ENCODE assay signal across 11 cellular contexts in the genomic region with DNA sequence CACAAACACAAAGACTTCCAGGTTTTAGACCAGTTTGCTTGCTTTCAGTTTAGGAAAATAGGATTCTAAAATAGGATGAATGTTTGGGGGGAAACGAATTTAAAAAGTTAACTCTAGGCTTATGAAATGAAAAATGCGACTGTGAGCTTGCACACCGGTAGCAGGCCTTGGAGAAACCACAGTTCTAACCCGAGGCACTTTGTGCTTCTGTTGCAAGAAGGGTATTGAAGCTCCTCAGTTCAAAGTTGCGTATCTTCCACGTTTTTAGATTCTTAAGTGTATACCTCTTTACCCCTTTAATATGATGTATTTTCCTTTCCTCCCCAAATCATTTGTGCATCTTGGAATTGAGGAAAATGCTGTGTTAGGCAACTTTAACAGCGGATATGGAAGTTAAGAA. TPM values are rescaled to one million over a fixed set of nuclear protein-coding genes. Genes with fewer than 3 reads are reported as not detected.
A peak's percentile ranks its signal among the peaks of the same experiment; 100 is the strongest.
DNase-seq lines count a peak whose midpoint lies in the region; ATAC-seq and TF ChIP-seq lines count a peak whose summit lies in the region.
"Had no signal": no experiment of that assay in that cellular context is flagged by ENCODE, and none has a peak within 500 bp of the region (broad histone marks: within the 10 kb centered on the region; RNA-seq: fewer than 3 reads in every experiment).

No MANE protein-coding gene starts in this region.

- no peaks in the 10 kb centered on the region for H3K36me3 ChIP-seq in thyroid gland
- H3K36me3 ChIP-seq in WERI-Rb-1: peaks cover 23% of the 10 kb centered on the region

- H3K9me3 ChIP-seq in thyroid gland: no peaks in the 10 kb centered on the region
- peaks cover 8% of the 10 kb centered on the region for H3K9me3 ChIP-seq in WERI-Rb-1 (ENCODE audit: severe bottlenecking)

- H3K9me3 Mint-ChIP-seq in activated T-cell treated with anti-CD3 and anti-CD28 coated beads, Interleukin-2, amount 50 U/mL, for 24 hours: no peaks in the 10 kb centered on the region
- no peaks in the 10 kb centered on the region for H3K9me3 Mint-ChIP-seq in activated CD8-positive, alpha-beta T cell treated with anti-CD3 and anti-CD28 coated beads for 36 hours

- POLR2A ChIA-PET in activated CD8-positive, alpha-beta T cell treated with anti-CD3 and anti-CD28 coated beads for 36 hours (lab: Charles Lee): interaction anchor here (0.5 to 2.7 kb wide), 8 partner anchors 11 to 142 kb away, joined by 3 to 13 read pairs (median 3); no protein-coding TSS in a partner anchor

- TF ChIP-seq POLR2A in thyroid gland (IDR thresholded peaks at IDR 0.05): peak in 1 of 2 donors; percentile 26

- no peak for TF ChIP-seq CTCF in activated CD8-positive, alpha-beta T cell treated with anti-CD3 and anti-CD28 coated beads for 36 hours (IDR thresholded peaks at IDR 0.05)
- no peak for TF ChIP-seq CTCF in thyroid gland (IDR thresholded peaks at IDR 0.05)
- no peak for TF ChIP-seq CTCF in WERI-Rb-1 (IDR thresholded peaks at IDR 0.05; ENCODE audit: low read depth, low read length)

- H3K27ac ChIP-seq in thyroid gland: peak overlapping the region; percentile 86 to 100 (median 89)
- no peak overlapping the region for H3K27ac ChIP-seq in WERI-Rb-1
- H3K27ac ChIP-seq: C4-2B had no signal

- H3K27me3 Mint-ChIP-seq in activated T-cell treated with anti-CD3 and anti-CD28 coated beads, Interleukin-2, amount 50 U/mL, for 24 hours: no peaks in the 10 kb centered on the region
- no peaks in the 10 kb centered on the region for H3K27me3 Mint-ChIP-seq in activated CD8-positive, alpha-beta T cell treated with anti-CD3 and anti-CD28 coated beads for 36 hours

- H3K27me3 ChIP-seq in thyroid gland (no peaks in the 10 kb centered on the region), WERI-Rb-1 (ENCODE audit: insufficient read depth, low read depth, severe bottlenecking) (no peaks in the 10 kb centered on the region)

- peaks cover 63% of the 10 kb centered on the region for H3K36me3 Mint-ChIP-seq in activated T-cell treated with anti-CD3 and anti-CD28 coated beads, Interleukin-2, amount 50 U/mL, for 24 hours (ENCODE audit: low read depth)
- peaks cover 57% of the 10 kb centered on the region for H3K36me3 Mint-ChIP-seq in activated CD8-positive, alpha-beta T cell treated with anti-CD3 and anti-CD28 coated beads for 36 hours (ENCODE audit: low read depth)

- intact Hi-C loops in activated CD8-positive, alpha-beta T cell treated with anti-CD3 and anti-CD28 coated beads for 36 hours (cut with micrococcal nuclease): loop anchor here (5.0 kb wide), 3 partner anchors 52 to 128 kb away; no protein-coding TSS in a partner anchor
- intact Hi-C loops in thyroid gland (cut with DNase I): loop anchor here (10.0 kb wide), 1 partner anchor 161 kb away; the partner anchor contains the start of gene ATP5PO

- H3K4me1 ChIP-seq in thyroid gland: peaks cover 28 to 35% of the 10 kb centered on the region in 2 donors

- no peak for ATAC-seq in activated CD8-positive, alpha-beta T cell treated with anti-CD3 and anti-CD28 coated beads for 36 hours

- no peak for DNase-seq in activated T-cell treated with anti-CD3 and anti-CD28 coated beads, Interleukin-2, amount 50 U/mL, for 24 hours
- no peak for DNase-seq in activated T-cell treated with anti-CD3 and anti-CD28 coated beads, Interleukin-2, amount 50 U/mL, for 1 hour
- no peak for DNase-seq in activated CD8-positive, alpha-beta T cell treated with anti-CD3 and anti-CD28 coated beads for 36 hours
- DNase-seq in iris pigment epithelial cell (ENCODE audit: low read depth): peak; percentile 53
- no peak for DNase-seq in thyroid gland
- DNase-seq in WERI-Rb-1: no peak
- no peak for DNase-seq in GF-D8 (lab: John Stamatoyannopoulos, UW)
- no peak for DNase-seq in activated gamma-delta T cell (lab: John Stamatoyannopoulos, UW)
- DNase-seq: cortex of kidney, nucleus accumbens had no signal

- H3K4me3 Mint-ChIP-seq in activated T-cell treated with anti-CD3 and anti-CD28 coated beads, Interleukin-2, amount 50 U/mL, for 24 hours: peak overlapping the region; percentile 96
- peak overlapping the region; percentile 95 for H3K4me3 Mint-ChIP-seq in activated CD8-positive, alpha-beta T cell treated with anti-CD3 and anti-CD28 coated beads for 36 hours

- H3K4me3 ChIP-seq in thyroid gland (replicated peaks in 1 of 3) (peak overlapping the region; percentile 0 to 61 (median 45)), WERI-Rb-1 (ENCODE audit: low read depth, low read length) (no peak overlapping the region)

- WGBS in thyroid gland, 2 donors: 26 to 40% methylated on average over 7 of the region's 7 CpGs

- H3K4me1 Mint-ChIP-seq in activated T-cell treated with anti-CD3 and anti-CD28 coated beads, Interleukin-2, amount 50 U/mL, for 24 hours (ENCODE audit: low read depth): peaks cover 66% of the 10 kb centered on the region
- peaks cover 61% of the 10 kb centered on the region for H3K4me1 Mint-ChIP-seq in activated CD8-positive, alpha-beta T cell treated with anti-CD3 and anti-CD28 coated beads for 36 hours (ENCODE audit: low read depth)

- H3K27ac Mint-ChIP-seq in activated T-cell treated with anti-CD3 and anti-CD28 coated beads, Interleukin-2, amount 50 U/mL, for 24 hours: peak overlapping the region; percentile 95
- H3K27ac Mint-ChIP-seq in activated CD8-positive, alpha-beta T cell treated with anti-CD3 and anti-CD28 coated beads for 36 hours: peak overlapping the region; percentile 91

- CTCF ChIA-PET in activated CD8-positive, alpha-beta T cell treated with anti-CD3 and anti-CD28 coated beads for 36 hours (lab: Charles Lee): interaction anchor here (0.9 to 6.6 kb wide), 13 partner anchors 11 to 292 kb away, joined by 3 to 57 read pairs (median 3); no protein-coding TSS in a partner anchor

RNA-seq across cellular contexts. Expression of gene MRPS6, which starts 2.4 kb away (rescaled TPM):
- total RNA-seq in activated CD8-positive, alpha-beta T cell treated with anti-CD3 and anti-CD28 coated beads for 36 hours: 10 to 100 TPM; 93.9 to 95.2 TPM
- 100 to 1,000 TPM in 1 of 4 donors, 10 to 100 TPM in 3; 64.9 to 104 (median 75.9) TPM for total RNA-seq in thyroid gland

RNA-seq across cellular contexts. Expression of gene SLC5A3, which starts 2.4 kb away (rescaled TPM):
- total RNA-seq in activated CD8-positive, alpha-beta T cell treated with anti-CD3 and anti-CD28 coated beads for 36 hours: 10 to 100 TPM; 21.1 to 21.9 TPM
- 100 to 1,000 TPM; 125 to 171 (median 161) TPM for total RNA-seq in thyroid gland

Comparison
In these comparisons a context has a peak if more than half of its experiments do, and no peak if none do; other contexts are left out.
1. RNA of gene SLC5A3, which starts 2.4 kb away (total RNA-seq): 125 to 171 TPM in thyroid gland; 21.1 to 21.9 TPM in activated CD8-positive, alpha-beta T cell treated with anti-CD3 and anti-CD28 coated beads for 36 hours; every median in the first group is over 4 times any median in the second.